20 cellular contexts compared by ENCODE assay signal in the genomic region with DNA sequence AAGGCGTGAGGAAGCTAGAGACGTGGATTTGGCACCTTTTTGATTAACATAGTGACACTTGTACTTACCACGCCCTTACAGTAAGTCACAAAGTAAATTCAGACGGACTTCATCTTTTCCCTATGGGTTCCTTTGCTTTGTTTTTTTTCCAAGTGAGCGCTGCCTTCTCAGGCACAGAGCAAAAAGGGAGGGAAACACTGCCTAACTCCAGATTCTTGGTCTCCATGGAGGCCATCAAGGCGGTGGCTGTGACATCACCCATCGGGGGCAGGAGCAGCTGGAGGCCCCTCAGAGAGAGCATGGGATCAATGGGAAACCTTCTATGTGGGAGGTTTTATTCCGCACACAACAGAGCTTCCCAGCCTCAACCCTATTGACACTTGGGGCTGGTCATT. TPM values are rescaled to one million over a fixed set of nuclear protein-coding genes. Genes with fewer than 3 reads are reported as not detected.
A peak's percentile ranks its signal among the peaks of the same experiment; 100 is the strongest.
DNase-seq lines count a peak whose midpoint lies in the region; ATAC-seq, FAIRE-seq and TF ChIP-seq lines count a peak whose summit lies in the region.
"Had no signal": no experiment of that assay in that cellular context is flagged by ENCODE, and none has a peak within 500 bp of the region (broad histone marks: within the 10 kb centered on the region; RNA-seq: fewer than 3 reads in every experiment).

No MANE protein-coding gene starts in this region.

- H3K36me3 Mint-ChIP-seq in H9 (ENCODE audit: insufficient read depth in 1 of 3, low read depth in 3 of 3) = peaks cover 12 to 23% (median 16%) of the 10 kb centered on the region in 3 experiments

- H3K36me3 ChIP-seq in osteoblast (ENCODE audit: insufficient read depth, low read length) (peaks cover 12% of the 10 kb centered on the region), transverse colon (no peaks in the 10 kb centered on the region), pancreas (no peaks in the 10 kb centered on the region)

- no peak for ATAC-seq in pancreas
- ATAC-seq: HCT116 had no signal

- H3K4me1 Mint-ChIP-seq in H9 = peaks cover 0 to 6% of the 10 kb centered on the region in 2 experiments; a peak in 1 of 4 replicates

- H3K79me2 ChIP-seq in osteoblast (ENCODE audit: insufficient read depth, low read length) (peaks cover 79% of the 10 kb centered on the region), H9 (ENCODE audit: insufficient read depth, low read length) (no peaks in the 10 kb centered on the region)

- no peak overlapping the region for H4K5ac ChIP-seq in H9 (ENCODE audit: insufficient read length, low read depth, low read length)

- in situ Hi-C loops in transverse colon (cut with MboI; ENCODE audit: low pct_ligation_motif_present in 1 of 4, low pct_unique_long_range_greater_than_20kb in 1 of 4, low sequenced_read_pairs in 3 of 4) = no loop called here

- no peak overlapping the region for H4K91ac ChIP-seq in H9 (ENCODE audit: insufficient read length, low read depth, low read length)

- H3K27me3 Mint-ChIP-seq in H9 (ENCODE audit: low read depth) = no peaks in the 10 kb centered on the region
- H3K27me3 Mint-ChIP-seq: activated T-cell treated with anti-CD3 and anti-CD28 coated beads, Interleukin-2, amount 50 U/mL, for 24 hours had no signal

- WGBS in transverse colon (ENCODE audit: low coverage in 1 of 2), 2 donors = 79% methylated on average over 8 of the region's 8 CpGs; no CpG with 5 or more reads in 1 of the 2 donors
- no CpG with 5 or more reads among the region's 8 CpGs for WGBS in H9 (ENCODE audit: extremely low coverage, insufficient read length, low lambda C conversion rate)
- 89 to 90% methylated on average over 8 of the region's 8 CpGs for WGBS in pancreas, 2 donors

- H2AFZ ChIP-seq in osteoblast (ENCODE audit: low read length) (no peak overlapping the region), H9 (ENCODE audit: low read length) (no peak overlapping the region)

- H3K27ac Mint-ChIP-seq in H9 = no peak overlapping the region; a peak in 2 of 7 replicates
- H3K27ac Mint-ChIP-seq: activated T-cell treated with anti-CD3 and anti-CD28 coated beads, Interleukin-2, amount 50 U/mL, for 24 hours; T-helper 2 cell treated with Interferon-gamma antibody and Interleukin-4, amounts not matched to agents 5 μg/mL and 100 μg/mL, for 36 hours had no signal

- no peak overlapping the region for H2BK15ac ChIP-seq in H9 (ENCODE audit: low read depth, low read length)

- H3K27ac ChIP-seq in angular gyrus (ENCODE audit: low read depth, low read length) (peak overlapping the region; percentile 49), osteoblast (ENCODE audit: low read depth, low read length) (peak overlapping the region; percentile 99), transverse colon (peak overlapping the region; percentile 15 to 54 (median 44)), H9 (ENCODE audit: insufficient read length, low read depth, low read length) (no peak overlapping the region), pancreas (peak overlapping the region in 2 of 4 donors; percentile 44 to 51)

- H3K79me1 ChIP-seq in H9 (ENCODE audit: insufficient read depth, low read depth, low read length, poor library complexity, severe bottlenecking) = peaks cover 9% of the 10 kb centered on the region

- TF ChIP-seq POLR2A in transverse colon (IDR thresholded peaks at IDR 0.05) = no peak

- H2BK12ac ChIP-seq in H9 (ENCODE audit: insufficient read length, low read depth, low read length) = no peak overlapping the region

- no peaks in the 10 kb centered on the region for H3K23me2 ChIP-seq in H9 (ENCODE audit: insufficient read length, low read depth, low read length, poor library complexity, severe bottlenecking)

- no peak for TF ChIP-seq EP300 in transverse colon (IDR thresholded peaks at IDR 0.05; ENCODE audit: low read depth)

- no peaks in the 10 kb centered on the region for H3K9me3 ChIP-seq in osteoblast (ENCODE audit: low read depth, low read length)
- no peaks in the 10 kb centered on the region for H3K9me3 ChIP-seq in transverse colon
- no peaks in the 10 kb centered on the region for H3K9me3 ChIP-seq in H9 (ENCODE audit: control insufficient read depth, low read depth, low read length)
- H3K9me3 ChIP-seq in pancreas = no peaks in the 10 kb centered on the region

- peaks cover 0 to 4% of the 10 kb centered on the region in 2 experiments; a peak in 2 of 5 replicates for H3K9me3 Mint-ChIP-seq in H9
- H3K9me3 Mint-ChIP-seq: activated T-cell treated with anti-CD3 and anti-CD28 coated beads, Interleukin-2, amount 50 U/mL, for 24 hours; T-helper 2 cell treated with Interferon-gamma antibody and Interleukin-4, amounts not matched to agents 5 μg/mL and 100 μg/mL, for 36 hours had no signal

- DNase-seq in fibroblast of the aortic adventitia (ENCODE audit: low read depth) = no peak
- no peak for DNase-seq in osteoblast (ENCODE audit: insufficient read length, low spot score, missing footprints)
- no peak for DNase-seq in transverse colon
- no peak for DNase-seq in GM10266 (ENCODE audit: extremely low spot score)
- DNase-seq in H9 = no peak
- DNase-seq in pancreas = no peak
- DNase-seq: activated CD4-positive, alpha-beta T cell treated with anti-CD3 and anti-CD28 coated beads, Interleukin-2, amount 50 U/mL, for 1 hour; activated T-cell treated with anti-CD3 and anti-CD28 coated beads, Interleukin-2, amount 50 U/mL, for 24 hours; foreskin melanocyte; islet precursor cell; MM.1S; NCI-H2081; NCI-H774; RPMI8226; stimulated activated CD4-positive, alpha-beta T cell treated with anti-CD3 and anti-CD28 coated beads, Interleukin-12 subunit alpha, Interleukin-12 subunit beta, amount 100 ng/mL, for 4 hours; trophoblast cell had no signal

- no peak overlapping the region for H3K9ac ChIP-seq in H9 (ENCODE audit: extremely low read depth, insufficient read length, low read length)

- H3K4me3 Mint-ChIP-seq in H9 = no peak overlapping the region
- H3K4me3 Mint-ChIP-seq: activated T-cell treated with anti-CD3 and anti-CD28 coated beads, Interleukin-2, amount 50 U/mL, for 24 hours; neural crest cell; T-helper 2 cell treated with Interferon-gamma antibody and Interleukin-4, amounts not matched to agents 5 μg/mL and 100 μg/mL, for 36 hours had no signal

- no peak overlapping the region for H3K18ac ChIP-seq in H9 (ENCODE audit: insufficient read length, low read depth, low read length)

- no peak overlapping the region for H4K8ac ChIP-seq in H9 (replicated peaks; ENCODE audit: insufficient read length, low read depth, low read length)

- H4K20me1 ChIP-seq in osteoblast (ENCODE audit: insufficient read depth, low read length) (no peaks in the 10 kb centered on the region), H9 (ENCODE audit: control insufficient read depth, insufficient read depth, insufficient read length) (no peaks in the 10 kb centered on the region)

- no peak for TF ChIP-seq CTCF in fibroblast of the aortic adventitia (IDR thresholded peaks at IDR 0.05; ENCODE audit: insufficient read depth, low read length)
- no peak for TF ChIP-seq CTCF in osteoblast (IDR thresholded peaks at IDR 0.05; ENCODE audit: extremely low read depth, low read depth, low read length)
- no peak for TF ChIP-seq CTCF in transverse colon (IDR thresholded peaks at IDR 0.05)
- no peak for TF ChIP-seq CTCF in GM10266 (IDR thresholded peaks at IDR 0.05; ENCODE audit: control insufficient read depth, insufficient read depth, low read depth, missing control alignments)
- no peak for TF ChIP-seq CTCF in H9 (conservative IDR thresholded peaks at IDR 0.05)
- no peak for TF ChIP-seq CTCF in pancreas (IDR thresholded peaks at IDR 0.05)

- peak overlapping the region; percentile 31 for H3K4me3 ChIP-seq in fibroblast of the aortic adventitia (ENCODE audit: low read depth, low read length)
- H3K4me3 ChIP-seq in osteoblast (ENCODE audit: insufficient read depth, low read length) = peak overlapping the region; percentile 50
- H3K4me3 ChIP-seq in transverse colon = no peak overlapping the region
- H3K4me3 ChIP-seq in pancreas = no peak overlapping the region

- no peak overlapping the region for H3K14ac ChIP-seq in H9 (ENCODE audit: insufficient read depth, low read length)

- no peak overlapping the region for H3K56ac ChIP-seq in H9 (ENCODE audit: insufficient read length, low read depth, low read length)

- no peak for FAIRE-seq in pancreas (lab: Jason Lieb, UNC)

- H3K4me1 ChIP-seq in osteoblast (ENCODE audit: insufficient read depth, low read length) = peaks cover 42% of the 10 kb centered on the region
- peaks cover 0 to 28% (median 4%) of the 10 kb centered on the region in 4 donors for H3K4me1 ChIP-seq in transverse colon
- no peaks in the 10 kb centered on the region for H3K4me1 ChIP-seq in H9 (ENCODE audit: insufficient read depth, low read length)
- peaks cover 0 to 4% (median 0%) of the 10 kb centered on the region in 3 donors for H3K4me1 ChIP-seq in pancreas

- H2BK120ac ChIP-seq in H9 (ENCODE audit: low read depth, low read length, poor library complexity, severe bottlenecking) = no peak overlapping the region

- H2AK5ac ChIP-seq in H9 (ENCODE audit: insufficient read length, low read length) = no peak overlapping the region

- intact Hi-C loops in transverse colon (cut with DNase I; ENCODE audit: low total_unique reads) = no loop called here
- intact Hi-C loops in pancreas (cut with DNase I) = no loop called here

- no peak overlapping the region for H2BK5ac ChIP-seq in H9 (ENCODE audit: insufficient read length, low read length)

- no peak overlapping the region for H2BK20ac ChIP-seq in H9 (ENCODE audit: low read depth, low read length, poor library complexity, severe bottlenecking)

- H3K4ac ChIP-seq in H9 (ENCODE audit: low read depth, low read length) = no peak overlapping the region

- no peak overlapping the region for H3T11ph ChIP-seq in H9 (ENCODE audit: low read length)

- H3K4me2 ChIP-seq in osteoblast (ENCODE audit: insufficient read depth, low read length) (peak overlapping the region; percentile 83), H9 (ENCODE audit: insufficient read depth, insufficient read length, low read length) (no peak overlapping the region)

- no peak overlapping the region for H3K23ac ChIP-seq in H9 (ENCODE audit: insufficient read length, low read depth, low read length)

- H3K27me3 ChIP-seq in osteoblast (ENCODE audit: insufficient read depth, low read length) (no peaks in the 10 kb centered on the region), transverse colon (no peaks in the 10 kb centered on the region), H9 (ENCODE audit: insufficient read depth, low read length) (no peaks in the 10 kb centered on the region), pancreas (no peaks in the 10 kb centered on the region)

RNA-seq across cellular contexts. Expression of a gene that starts 45.4 kb away (rescaled TPM):
- total RNA-seq in fibroblast of the aortic adventitia (ENCODE audit: low replicate concordance) (21.7 and 193 TPM in 2 replicates), osteoblast (109 and 128 TPM in 2 replicates), transverse colon (100 to 1,000 TPM; 125 to 252 (median 184) TPM), H9 (2021) (74.2 and 77.0 TPM in 2 replicates), pancreas (100 to 1,000 TPM in 1 of 6 donors, 10 to 100 TPM in 5; 58.3 to 101 (median 76.7) TPM)
- 10 to 100 TPM; 54.8 to 60.3 TPM for polyA plus RNA-seq in pancreas

Comparison
In these comparisons a context has a peak if more than half of its experiments do, and no peak if none do; other contexts are left out.
1. H3K4me3 ChIP-seq: peak in fibroblast of the aortic adventitia (single experiment) and osteoblast (single experiment); none in transverse colon (0 of 4) and pancreas (0 of 4).